Comparison of ENCODE assay signal across 9 cellular contexts in genomic region chr16:2964416-2965223, GRCh38. TPM values are rescaled to one million over a fixed set of nuclear protein-coding genes. Genes with fewer than 3 reads are reported as not detected.
DNase-seq lines count a peak whose midpoint lies in the region; ATAC-seq and TF ChIP-seq lines count a peak whose summit lies in the region.
"Had no signal": no experiment of that assay in that cellular context is flagged by ENCODE, and none has a peak within 500 bp of the region (broad histone marks: within the 10 kb centered on the region; RNA-seq: fewer than 3 reads in every experiment).

No MANE protein-coding gene starts in this region.

- ATAC-seq in SK-N-SH treated with all-trans-retinoic acid at 6 μM for 48 hours, result peak; percentile 22
- peak; percentile 17 for ATAC-seq in activated naive CD8-positive, alpha-beta T cell treated with anti-CD3 and anti-CD28 coated beads, Interleukin-2, amount 50 U/mL, for 24 hours
- ATAC-seq in memory B cell (ENCODE audit: low read depth), result peak; percentile 11
- no peak for ATAC-seq in upper lobe of left lung (ENCODE audit: low FRiP score in 2 of 2)
- no peak for ATAC-seq in HG02763 (IDR thresholded peaks at IDR 0.05; ENCODE audit: unreplicated experiment)
- no peak for ATAC-seq in HG03025 (IDR thresholded peaks at IDR 0.05; ENCODE audit: low FRiP score, unreplicated experiment)

- peaks cover 30% of the 10 kb centered on the region for H3K4me1 Mint-ChIP-seq in activated naive CD8-positive, alpha-beta T cell treated with anti-CD3 and anti-CD28 coated beads, Interleukin-2, amount 50 U/mL, for 24 hours
- H3K4me1 Mint-ChIP-seq in memory B cell, result peaks cover 27% of the 10 kb centered on the region

- TF ChIP-seq CTCF in GM06990 (IDR thresholded peaks at IDR 0.05; ENCODE audit: insufficient read depth, low read length, poor library complexity, severe bottlenecking) (peak; percentile 40), upper lobe of left lung (IDR thresholded peaks at IDR 0.05) (no peak)

- TF ChIP-seq POLR2A in upper lobe of left lung (IDR thresholded peaks at IDR 0.05), result no peak

- peaks cover 43 to 71% (median 53%) of the 10 kb centered on the region in 4 donors for H3K4me1 ChIP-seq in upper lobe of left lung

- H3K27me3 Mint-ChIP-seq in activated naive CD8-positive, alpha-beta T cell treated with anti-CD3 and anti-CD28 coated beads, Interleukin-2, amount 50 U/mL, for 24 hours, result peaks cover 43% of the 10 kb centered on the region
- H3K27me3 Mint-ChIP-seq in memory B cell, result peaks cover 16% of the 10 kb centered on the region

- H3K27ac ChIP-seq in upper lobe of left lung, result no peak overlapping the region

- no peaks in the 10 kb centered on the region for H3K36me3 ChIP-seq in GM06990 (ENCODE audit: control insufficient read depth, insufficient read depth, low read length)
- H3K36me3 ChIP-seq in upper lobe of left lung, result no peaks in the 10 kb centered on the region

- TF ChIP-seq EP300 in upper lobe of left lung (IDR thresholded peaks at IDR 0.05), result no peak

- DNase-seq in GM06990 (ENCODE audit: extremely low read depth, insufficient read length), result peak; percentile 88
- DNase-seq in MV-4-11 (lab: John Stamatoyannopoulos, UW), result peak; percentile 34
- DNase-seq in activated naive CD8-positive, alpha-beta T cell treated with anti-CD3 and anti-CD28 coated beads, Interleukin-2, amount 50 U/mL, for 24 hours, result peak; percentile 70
- DNase-seq in memory B cell (ENCODE audit: low spot score in 2 of 2), result peak in 1 of 2 donors; percentile 59
- DNase-seq in upper lobe of left lung, result peak in 1 of 2 donors; percentile 89

- H3K36me3 Mint-ChIP-seq in activated naive CD8-positive, alpha-beta T cell treated with anti-CD3 and anti-CD28 coated beads, Interleukin-2, amount 50 U/mL, for 24 hours (ENCODE audit: low read depth), result no peaks in the 10 kb centered on the region
- H3K36me3 Mint-ChIP-seq in memory B cell, result no peaks in the 10 kb centered on the region

- WGBS in upper lobe of left lung, 2 donors, result 2% methylated on average over 25 of the region's 68 CpGs; no CpG with 5 or more reads in 1 of the 2 donors

- no peaks in the 10 kb centered on the region for H3K9me3 ChIP-seq in upper lobe of left lung

- no peaks in the 10 kb centered on the region for H3K27me3 ChIP-seq in GM06990 (replicated peaks; ENCODE audit: control insufficient read depth, insufficient read depth, low read length)
- peaks cover 0 to 66% (median 48%) of the 10 kb centered on the region in 4 donors for H3K27me3 ChIP-seq in upper lobe of left lung

- H3K9me3 Mint-ChIP-seq in activated naive CD8-positive, alpha-beta T cell treated with anti-CD3 and anti-CD28 coated beads, Interleukin-2, amount 50 U/mL, for 24 hours, result no peaks in the 10 kb centered on the region
- H3K9me3 Mint-ChIP-seq in memory B cell, result no peaks in the 10 kb centered on the region

- no peak overlapping the region for H3K27ac Mint-ChIP-seq in activated naive CD8-positive, alpha-beta T cell treated with anti-CD3 and anti-CD28 coated beads, Interleukin-2, amount 50 U/mL, for 24 hours
- no peak overlapping the region for H3K27ac Mint-ChIP-seq in memory B cell

- peak overlapping the region; percentile 76 for H3K4me3 Mint-ChIP-seq in activated naive CD8-positive, alpha-beta T cell treated with anti-CD3 and anti-CD28 coated beads, Interleukin-2, amount 50 U/mL, for 24 hours
- peak overlapping the region; percentile 81 for H3K4me3 Mint-ChIP-seq in memory B cell

- H3K4me3 ChIP-seq in GM06990 (replicated peaks; ENCODE audit: low read depth, low read length), result peak overlapping the region; percentile 62
- peak overlapping the region in 3 of 4 donors; percentile 24 to 41 (median 38) for H3K4me3 ChIP-seq in upper lobe of left lung

TF ChIP-seq in SK-N-SH treated with all-trans-retinoic acid at 6 μM for 48 hours, 23 proteins besides CTCF, POLR2A, EP300 and RAD21 (continues in another document):
- TF ChIP-seq GLIS3 (CRISPR knock-in tag; IDR thresholded peaks at IDR 0.05) (no peak), PATZ1 (CRISPR knock-in tag; IDR thresholded peaks at IDR 0.05; ENCODE audit: borderline replicate concordance) (no peak), ZNF70 (CRISPR knock-in tag; IDR thresholded peaks at IDR 0.05) (no peak), ZNF565 (CRISPR knock-in tag; conservative IDR thresholded peaks at IDR 0.05; ENCODE audit: low read depth) (no peak), ZFP3 (CRISPR knock-in tag; IDR thresholded peaks at IDR 0.05) (no peak), SNAI2 (CRISPR knock-in tag; IDR thresholded peaks at IDR 0.05) (no peak), OSR1 (CRISPR knock-in tag; IDR thresholded peaks at IDR 0.05) (no peak), CSDC2 (CRISPR knock-in tag; IDR thresholded peaks at IDR 0.05) (no peak), TCF4 (CRISPR knock-in tag; IDR thresholded peaks at IDR 0.05; ENCODE audit: borderline replicate concordance) (no peak), RARB (CRISPR knock-in tag; IDR thresholded peaks at IDR 0.05) (no peak), CSRNP3 (CRISPR knock-in tag; IDR thresholded peaks at IDR 0.05) (no peak), ESRRG (CRISPR knock-in tag; IDR thresholded peaks at IDR 0.05) (no peak), CREB5 (CRISPR knock-in tag; IDR thresholded peaks at IDR 0.05; ENCODE audit: low read depth) (no peak), BACH2 (CRISPR knock-in tag; IDR thresholded peaks at IDR 0.05; ENCODE audit: borderline replicate concordance) (no peak), POU6F1 (CRISPR knock-in tag; IDR thresholded peaks at IDR 0.05; ENCODE audit: borderline replicate concordance, low read depth) (no peak), ZC3H10 (CRISPR knock-in tag; IDR thresholded peaks at IDR 0.05) (no peak), ARNTL (CRISPR knock-in tag; IDR thresholded peaks at IDR 0.05; ENCODE audit: borderline replicate concordance, low read depth) (no peak), ISL1 (CRISPR knock-in tag; IDR thresholded peaks at IDR 0.05) (no peak)

RNA-seq across cellular contexts. Expression of gene KREMEN2, which starts 0.5 kb away (rescaled TPM):
- total RNA-seq in upper lobe of left lung, result not detected
- total RNA-seq: aorta had no signal

RNA-seq across cellular contexts. Expression of gene PAQR4, which starts 4.5 kb away (rescaled TPM):
- 10 to 100 TPM in 2 of 6 donors, 1 to 10 TPM in 4; 5.2 to 13.5 (median 8.3) TPM for total RNA-seq in upper lobe of left lung

RNA-seq across cellular contexts. Expression of gene PKMYT1, which starts 15.6 kb away (rescaled TPM):
- total RNA-seq in upper lobe of left lung, result 10 to 100 TPM in 1 of 6 donors, 1 to 10 TPM in 4, under 1 TPM in 1; 0.39 to 19.1 (median 5.4) TPM

RNA-seq across cellular contexts. Expression of gene CLDN9, which starts 48.1 kb away (rescaled TPM):
- 1 to 10 TPM in 4 of 6 donors, under 1 TPM in 2; 0.57 to 5.9 (median 1.1) TPM for total RNA-seq in upper lobe of left lung

RNA-seq across cellular contexts. Expression of gene FLYWCH1, which starts 52.9 kb away (rescaled TPM):
- total RNA-seq in upper lobe of left lung, result 100 to 1,000 TPM in 1 of 6 donors, 10 to 100 TPM in 5; 19.3 to 162 (median 43.4) TPM

Comparison
In these comparisons a context has a peak if more than half of its experiments do, and no peak if none do; other contexts are left out.
1. ATAC-seq: peak in SK-N-SH treated with all-trans-retinoic acid at 6 μM for 48 hours (single experiment), activated naive CD8-positive, alpha-beta T cell treated with anti-CD3 and anti-CD28 coated beads, Interleukin-2, amount 50 U/mL, for 24 hours (single experiment) and memory B cell (single experiment); none in upper lobe of left lung (0 of 2), HG02763 (single experiment) and HG03025 (single experiment).